In genomic region chr6:44078795-44079671, GRCh38 we compare ENCODE assay signal across 1 cellular context.
TF ChIP-seq lines count a peak whose summit lies in the region.

No MANE protein-coding gene starts in this region.

TF ChIP-seq in HepG2, 621 proteins besides CTCF, POLR2A, EP300 and RAD21 (continued from another document and continues in another):
- TF ChIP-seq AFF4 (CRISPR knock-in tag; IDR thresholded peaks at IDR 0.05) (no peak), BRCA1 (CRISPR knock-in tag; IDR thresholded peaks at IDR 0.05) (no peak), TBX2 (CRISPR knock-in tag; IDR thresholded peaks at IDR 0.05; ENCODE audit: borderline replicate concordance) (no peak), ZSCAN12 (CRISPR knock-in tag; IDR thresholded peaks at IDR 0.05) (no peak), RFX1 (IDR thresholded peaks at IDR 0.05) (no peak), RBFOX2 (IDR thresholded peaks at IDR 0.05; ENCODE audit: low read depth, low read length) (peak; percentile 31; the same call in 1 of the 2 replicates), ZNF317 (CRISPR knock-in tag; IDR thresholded peaks at IDR 0.05) (no peak), ZMAT3 (CRISPR knock-in tag; conservative IDR thresholded peaks at IDR 0.05) (peak; percentile 54; the same call in 1 of the 2 replicates), IRF1 (CRISPR knock-in tag; IDR thresholded peaks at IDR 0.05; ENCODE audit: low read depth) (no peak), ZNF205 (CRISPR knock-in tag; IDR thresholded peaks at IDR 0.05) (0 out of 2 replicates have a peak, but pooled peaks have one; percentile 43), KLF16 (CRISPR knock-in tag; IDR thresholded peaks at IDR 0.05) (no peak), ZNF44 (CRISPR knock-in tag; IDR thresholded peaks at IDR 0.05) (no peak), TGIF2 (CRISPR knock-in tag; IDR thresholded peaks at IDR 0.05) (peak; percentile 39; the same call in 1 of the 2 replicates), ELF1 (CRISPR knock-in tag; IDR thresholded peaks at IDR 0.05) (no peak), KAT8 (CRISPR knock-in tag; IDR thresholded peaks at IDR 0.05) (peak; percentile 72; the same call in 1 of the 2 replicates), MAX (IDR thresholded peaks at IDR 0.05) (no peak), ZBTB3 (CRISPR knock-in tag; IDR thresholded peaks at IDR 0.05; ENCODE audit: borderline replicate concordance, low read depth) (peak; percentile 55; the same call in 1 of the 2 replicates), ZNF407 (CRISPR knock-in tag; IDR thresholded peaks at IDR 0.05; ENCODE audit: not compliant biosample characterization) (no peak), REXO4 (CRISPR knock-in tag; IDR thresholded peaks at IDR 0.05; ENCODE audit: borderline replicate concordance) (no peak), ERF (CRISPR knock-in tag; IDR thresholded peaks at IDR 0.05) (peak; percentile 26; the same call in 1 of the 2 replicates), FOXO4 (CRISPR knock-in tag; conservative IDR thresholded peaks at IDR 0.05) (0 out of 2 replicates have a peak, but pooled peaks have one; percentile 87), NFRKB (IDR thresholded peaks at IDR 0.05) (no peak), GATAD2A (CRISPR knock-in tag; IDR thresholded peaks at IDR 0.05) (0 out of 2 replicates have a peak, but pooled peaks have one; percentile 37), TRIM22 (IDR thresholded peaks at IDR 0.05) (no peak), MLXIP (CRISPR knock-in tag; IDR thresholded peaks at IDR 0.05; ENCODE audit: borderline replicate concordance) (no peak), AGO2 (optimal IDR thresholded peaks at IDR 0.05; ENCODE audit: low read depth, low read length) (no peak), CEBPG (CRISPR knock-in tag; IDR thresholded peaks at IDR 0.05) (no peak), RELA (CRISPR knock-in tag; IDR thresholded peaks at IDR 0.05) (no peak), IRF2 (CRISPR knock-in tag; IDR thresholded peaks at IDR 0.05) (peak; percentile 47), ZKSCAN1 (IDR thresholded peaks at IDR 0.05; ENCODE audit: low read length) (no peak), HOXA3 (CRISPR knock-in tag; IDR thresholded peaks at IDR 0.05) (peak; percentile 33; the same call in 1 of the 2 replicates), YEATS2 (CRISPR knock-in tag; IDR thresholded peaks at IDR 0.05; ENCODE audit: borderline replicate concordance) (no peak), EHMT2 (IDR thresholded peaks at IDR 0.05; ENCODE audit: borderline replicate concordance, low read depth, low read length) (no peak), MEIS1 (CRISPR knock-in tag; IDR thresholded peaks at IDR 0.05; ENCODE audit: borderline replicate concordance) (no peak), NFKB2 (CRISPR knock-in tag; IDR thresholded peaks at IDR 0.05; ENCODE audit: borderline replicate concordance) (peak; percentile 72; the same call in 1 of the 2 replicates), MTA1 (CRISPR knock-in tag; IDR thresholded peaks at IDR 0.05; ENCODE audit: borderline replicate concordance) (no peak), CREB1 (IDR thresholded peaks at IDR 0.05) (no peak), CREB1 (CRISPR knock-in tag; IDR thresholded peaks at IDR 0.05) (no peak), ZNF800 (CRISPR knock-in tag; IDR thresholded peaks at IDR 0.05) (no peak), XRCC5 (optimal IDR thresholded peaks at IDR 0.05; ENCODE audit: low read length) (peak; percentile 71), ZNF232 (CRISPR knock-in tag; IDR thresholded peaks at IDR 0.05; ENCODE audit: borderline replicate concordance) (0 out of 2 replicates have a peak, but pooled peaks have one; percentile 34), ZNF792 (CRISPR knock-in tag; IDR thresholded peaks at IDR 0.05) (peak; percentile 46; the same call in 1 of the 2 replicates)
